ENCODE assay signal across 8 cellular contexts in the genomic region with DNA sequence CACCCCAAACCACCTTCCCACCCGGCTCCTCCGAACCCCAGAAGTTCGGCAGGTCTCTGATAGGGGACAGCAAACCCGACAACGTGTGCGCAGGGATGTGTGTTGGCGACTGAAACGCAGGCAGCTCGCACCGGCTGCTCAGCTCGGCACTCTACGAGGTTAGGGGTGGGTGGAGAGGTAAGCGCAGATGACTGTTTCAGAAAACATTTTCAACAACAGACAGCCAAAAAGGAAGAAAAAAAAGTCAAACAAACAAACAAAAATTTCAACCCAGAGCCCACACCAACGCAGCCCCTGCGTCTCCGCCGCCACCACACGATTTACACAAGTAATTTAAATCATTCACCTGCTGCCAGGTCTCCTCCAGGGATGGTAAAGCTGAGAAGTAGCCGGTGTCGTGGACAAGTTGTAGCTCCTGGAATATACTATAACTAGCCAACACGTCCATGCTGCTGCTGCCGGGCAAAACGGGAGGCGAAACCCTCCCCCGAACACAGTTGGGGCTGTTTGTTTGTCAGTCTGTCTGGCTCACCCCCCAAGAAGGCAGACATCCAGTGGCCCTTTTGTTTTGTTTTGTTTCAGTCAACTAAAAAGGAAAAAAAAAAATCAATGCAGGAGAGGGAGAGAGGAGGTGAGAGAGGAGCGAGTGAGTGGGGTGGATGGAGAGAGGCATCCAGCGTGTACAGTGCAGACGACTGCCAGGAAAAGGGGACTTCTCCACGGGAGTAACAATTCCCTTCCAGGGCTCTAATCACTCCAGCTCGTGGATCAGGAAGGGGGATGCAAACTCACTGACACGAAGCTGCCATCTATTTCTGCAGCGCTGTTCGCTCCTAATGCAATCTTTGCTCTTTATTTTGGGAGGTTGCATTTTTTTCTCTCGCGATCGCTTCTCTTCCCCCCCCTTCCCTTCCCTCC. TPM values are rescaled to one million over a fixed set of nuclear protein-coding genes. Genes with fewer than 3 reads are reported as not detected.
DNase-seq lines count a peak whose midpoint lies in the region; FAIRE-seq and TF ChIP-seq lines count a peak whose summit lies in the region.

A gene (minus strand): TSS at position 828 of the 918 bp plus-strand sequence. CDS start 380 bp downstream, at position 448.

- H3K36me3 ChIP-seq in Peyer's patch (no peaks in the 10 kb centered on the region), neutrophil (no peaks in the 10 kb centered on the region), tibial artery (no peaks in the 10 kb centered on the region)

- TF ChIP-seq CTCF in 22Rv1 (IDR thresholded peaks at IDR 0.05) = no peak
- TF ChIP-seq CTCF in Peyer's patch (IDR thresholded peaks at IDR 0.05) = no peak
- no peak for TF ChIP-seq CTCF in neutrophil (IDR thresholded peaks at IDR 0.05)
- no peak for TF ChIP-seq CTCF in tibial artery (IDR thresholded peaks at IDR 0.05)

- H3K9me3 ChIP-seq in Peyer's patch (no peaks in the 10 kb centered on the region), neutrophil (no peaks in the 10 kb centered on the region), tibial artery (no peaks in the 10 kb centered on the region)

- FAIRE-seq in GM19239 (lab: Jason Lieb, UNC) = peak; percentile 45

- no peaks in the 10 kb centered on the region for H3K27me3 ChIP-seq in Peyer's patch
- no peaks in the 10 kb centered on the region for H3K27me3 ChIP-seq in neutrophil
- H3K27me3 ChIP-seq in tibial artery = no peaks in the 10 kb centered on the region

- no peak for TF ChIP-seq POLR2A in Peyer's patch (IDR thresholded peaks at IDR 0.05)

- intact Hi-C loops in tibial artery (cut with DNase I; ENCODE audit: low total_unique reads) = loop anchor here (5.0 kb wide), 2 partner anchors 33 to 123 kb away; no protein-coding TSS in a partner anchor

- H3K4me1 ChIP-seq in Peyer's patch (peaks cover 0 to 10% (median 2%) of the 10 kb centered on the region in 4 donors), neutrophil (ENCODE audit: control insufficient read depth in 1 of 2, insufficient read depth in 1 of 2, low read depth in 1 of 2, low read length in 1 of 2) (peaks cover 61 to 64% of the 10 kb centered on the region in 2 experiments), tibial artery (peaks cover 0 to 39% (median 23%) of the 10 kb centered on the region in 4 donors)

- H3K27ac ChIP-seq in 22Rv1 = peak within 1 kb of the TSS; percentile 96
- peak within 1 kb of the TSS; percentile 99 to 100 (median 99) for H3K27ac ChIP-seq in Peyer's patch
- H3K27ac ChIP-seq in neutrophil = peak within 1 kb of the TSS; percentile 99
- H3K27ac ChIP-seq in tibial artery = peak within 1 kb of the TSS; percentile 100

- H3K4me3 ChIP-seq in Peyer's patch (peak within 1 kb of the TSS; percentile 65 to 84 (median 78)), neutrophil (ENCODE audit: low read depth in 1 of 2, low read length in 1 of 2) (peak within 1 kb of the TSS; percentile 88 to 93), tibial artery (peak within 1 kb of the TSS; percentile 90 to 98)

- DNase-seq in GM19239 (ENCODE audit: insufficient read length, low spot score) = no peak
- DNase-seq in Peyer's patch = peak; percentile 55 to 72 (median 70)
- DNase-seq in activated naive CD4-positive, alpha-beta T cell treated with anti-CD3 and anti-CD28 coated beads, Interleukin-2, amount 50 U/mL, for 16 hours = peak; percentile 75
- peak; percentile 89 for DNase-seq in globus pallidus (ENCODE audit: low spot score)
- DNase-seq in tibial artery = peak; percentile 43 to 69
- DNase-seq in LoVo (ENCODE audit: low spot score) = no peak

RNA-seq across cellular contexts. Expression of the gene that starts here (rescaled TPM):
- 10 to 100 TPM; 22.5 to 63.5 (median 37.1) TPM for total RNA-seq in Peyer's patch

Comparison
In these comparisons a context has a peak if more than half of its experiments do, and no peak if none do; other contexts are left out.
1. DNase-seq: peak in Peyer's patch (3 of 3), activated naive CD4-positive, alpha-beta T cell treated with anti-CD3 and anti-CD28 coated beads, Interleukin-2, amount 50 U/mL, for 16 hours (single experiment), globus pallidus (single experiment) and tibial artery (2 of 2); none in GM19239 (single experiment) and LoVo (single experiment).
2. Peak in every context shown above with its lines, with median percentiles within 50 percentile points of each other: H3K27ac ChIP-seq and H3K4me3 ChIP-seq.